In the genomic region with DNA sequence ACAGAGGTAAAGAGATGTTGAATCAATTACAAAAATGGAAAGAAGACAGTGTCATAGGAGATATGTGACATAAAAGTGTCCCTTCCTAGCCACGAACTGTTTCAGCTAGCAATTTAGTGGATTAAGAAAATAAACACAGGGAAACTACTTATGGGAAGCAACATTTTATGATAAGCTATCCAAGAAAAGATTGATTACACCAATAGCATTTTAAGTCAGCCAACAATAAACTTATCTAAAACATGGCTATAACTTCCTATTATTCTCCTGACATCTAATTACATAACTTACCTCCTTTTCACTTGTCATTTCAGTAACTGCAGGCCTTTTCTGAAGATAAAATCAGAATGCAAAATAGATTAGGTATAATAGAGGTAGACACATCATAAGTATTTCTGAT, we compare ENCODE assay signal across 10 cellular contexts.
"Had no signal": no experiment of that assay in that cellular context is flagged by ENCODE, and none has a peak within 500 bp of the region (broad histone marks: within the 10 kb centered on the region; RNA-seq: fewer than 3 reads in every experiment).

No MANE protein-coding gene starts in this region.

- H3K27ac Mint-ChIP-seq: IgD-negative memory B cell had no signal

- ATAC-seq: HepG2, K562 had no signal

- H3K4me1 Mint-ChIP-seq: IgD-negative memory B cell had no signal

- DNase-seq: IMR-90, Karpas-422, KBM-7, KG1 had no signal

- H3K27ac ChIP-seq: HL-60, KMS-11 had no signal

- H3K4me3 ChIP-seq: K562 had no signal

- H3K27me3 Mint-ChIP-seq: IgD-negative memory B cell had no signal

- H3K4me3 Mint-ChIP-seq: IgD-negative memory B cell had no signal

- H3K9me3 Mint-ChIP-seq: IgD-negative memory B cell had no signal

- FAIRE-seq: HepG2, HTR-8/SVneo, K562 had no signal
